ENCODE assay signal across 18 cellular contexts in genomic region chr17:4318186-4318585, GRCh38. TPM values are rescaled to one million over a fixed set of nuclear protein-coding genes. Genes with fewer than 3 reads are reported as not detected.
A peak's percentile ranks its signal among the peaks of the same experiment; 100 is the strongest.
DNase-seq lines count a peak whose midpoint lies in the region; ATAC-seq and TF ChIP-seq lines count a peak whose summit lies in the region.
"Had no signal": no experiment of that assay in that cellular context is flagged by ENCODE, and none has a peak within 500 bp of the region (broad histone marks: within the 10 kb centered on the region; RNA-seq: fewer than 3 reads in every experiment).

No MANE protein-coding gene starts in this region.

- peaks cover 3% of the 10 kb centered on the region for H3K4me1 Mint-ChIP-seq in neural progenitor cell

- peaks cover 15% of the 10 kb centered on the region for H3K36me3 Mint-ChIP-seq in neural progenitor cell

- no peak overlapping the region for H3K4me2 ChIP-seq in neural progenitor cell
- H3K4me2 ChIP-seq: smooth muscle cell had no signal

- H3K36me3 ChIP-seq in left ventricle myocardium inferior: peaks cover 3% of the 10 kb centered on the region
- H3K36me3 ChIP-seq in neural progenitor cell: no peaks in the 10 kb centered on the region
- H3K36me3 ChIP-seq: SJCRH30 had no signal

- no peak for DNase-seq in left ventricle myocardium inferior
- DNase-seq in Right ventricle myocardium superior: no peak
- DNase-seq in epithelial cell of esophagus (ENCODE audit: low read depth): peak; percentile 32
- DNase-seq in neural progenitor cell (ENCODE audit: low spot score): no peak
- DNase-seq in activated effector memory CD4-positive, alpha-beta T cell treated with anti-CD3 and anti-CD28 coated beads, Interleukin-2, amount 50 U/mL, for 16 hours: no peak
- DNase-seq in Ammon's horn (ENCODE audit: low spot score): no peak
- DNase-seq: activated CD4-positive, alpha-beta memory T cell treated with anti-CD3 and anti-CD28 coated beads, Interleukin-2, amount 10 ng/mL, durations not matched to agents 7 days and 5 days; anterior cingulate cortex; Kasumi-1; NCI-H1436; NCI-H446; occipital lobe; SJCRH30; stimulated activated naive B cell treated with anti-CD40 and anti-IgM and Interleukin-4, amounts not matched to agents 10 μg/mL and 1 μg/mL and 100 μg/mL, for 72 hours had no signal

- no peaks in the 10 kb centered on the region for H3K27me3 ChIP-seq in left ventricle myocardium inferior (ENCODE audit: low read depth)
- no peaks in the 10 kb centered on the region for H3K27me3 ChIP-seq in neural progenitor cell
- H3K27me3 ChIP-seq: SJCRH30 had no signal

- H3K9me3 ChIP-seq in left ventricle myocardium inferior (replicated peaks) (no peaks in the 10 kb centered on the region), neural progenitor cell (ENCODE audit: low read depth) (no peaks in the 10 kb centered on the region)
- H3K9me3 ChIP-seq: SJCRH30 had no signal

- no peaks in the 10 kb centered on the region for H3K27me3 Mint-ChIP-seq in neural progenitor cell (ENCODE audit: insufficient read depth, low read depth)
- H3K27me3 Mint-ChIP-seq: activated CD4-positive, alpha-beta memory T cell treated with anti-CD3 and anti-CD28 coated beads, Interleukin-2, amount 10 ng/mL, durations not matched to agents 7 days and 5 days; memory B cell; stimulated activated naive B cell treated with anti-CD40 and anti-IgM and Interleukin-4, amounts not matched to agents 10 μg/mL and 1 μg/mL and 100 μg/mL, for 72 hours had no signal

- no peak overlapping the region for H3K4me3 Mint-ChIP-seq in neural progenitor cell
- H3K4me3 Mint-ChIP-seq: activated CD4-positive, alpha-beta memory T cell treated with anti-CD3 and anti-CD28 coated beads, Interleukin-2, amount 10 ng/mL, durations not matched to agents 7 days and 5 days; memory B cell; stimulated activated naive B cell treated with anti-CD40 and anti-IgM and Interleukin-4, amounts not matched to agents 10 μg/mL and 1 μg/mL and 100 μg/mL, for 72 hours had no signal

- intact Hi-C loops in left ventricle myocardium inferior (cut with micrococcal nuclease) (no loop called here), Right ventricle myocardium superior (cut with DNase I) (no loop called here)

- H3F3A ChIP-seq in neural progenitor cell (ENCODE audit: low read depth): peaks cover 4% of the 10 kb centered on the region

- H4K20me1 ChIP-seq in neural progenitor cell (ENCODE audit: low read depth): peaks cover 57% of the 10 kb centered on the region

- H3K4me3 ChIP-seq in left ventricle myocardium inferior (no peak overlapping the region), epithelial cell of esophagus (ENCODE audit: low read length) (no peak overlapping the region), neural progenitor cell (no peak overlapping the region)
- H3K4me3 ChIP-seq: SJCRH30, smooth muscle cell had no signal

- H3K9ac ChIP-seq in neural progenitor cell: no peak overlapping the region

- no peak overlapping the region for H2AFZ ChIP-seq in neural progenitor cell (replicated peaks)

- H3K27ac Mint-ChIP-seq in neural progenitor cell: no peak overlapping the region
- H3K27ac Mint-ChIP-seq: activated CD4-positive, alpha-beta memory T cell treated with anti-CD3 and anti-CD28 coated beads, Interleukin-2, amount 10 ng/mL, durations not matched to agents 7 days and 5 days; memory B cell; stimulated activated naive B cell treated with anti-CD40 and anti-IgM and Interleukin-4, amounts not matched to agents 10 μg/mL and 1 μg/mL and 100 μg/mL, for 72 hours had no signal

- H3K27ac ChIP-seq in left ventricle myocardium inferior (replicated peaks) (peak overlapping the region; percentile 82), neural progenitor cell (peak overlapping the region; percentile 47)
- H3K27ac ChIP-seq: SJCRH30 had no signal

- TF ChIP-seq CTCF in left ventricle myocardium inferior (IDR thresholded peaks at IDR 0.05; ENCODE audit: borderline replicate concordance) (no peak), epithelial cell of esophagus (IDR thresholded peaks at IDR 0.05; ENCODE audit: insufficient read depth, low read depth, low read length, missing control alignments) (no peak), neural progenitor cell (IDR thresholded peaks at IDR 0.05) (no peak)

- H3K4me1 ChIP-seq in left ventricle myocardium inferior (peaks cover 77% of the 10 kb centered on the region), neural progenitor cell (no peaks in the 10 kb centered on the region)
- H3K4me1 ChIP-seq: SJCRH30 had no signal

- peaks cover 15% of the 10 kb centered on the region for H3K9me3 Mint-ChIP-seq in neural progenitor cell
- H3K9me3 Mint-ChIP-seq: activated CD4-positive, alpha-beta memory T cell treated with anti-CD3 and anti-CD28 coated beads, Interleukin-2, amount 10 ng/mL, durations not matched to agents 7 days and 5 days; memory B cell; stimulated activated naive B cell treated with anti-CD40 and anti-IgM and Interleukin-4, amounts not matched to agents 10 μg/mL and 1 μg/mL and 100 μg/mL, for 72 hours had no signal

- peaks cover 97% of the 10 kb centered on the region for H3K79me2 ChIP-seq in neural progenitor cell (ENCODE audit: low read depth)

- ATAC-seq in Right ventricle myocardium superior (ENCODE audit: poor library complexity): no peak
- no peak for ATAC-seq in HG03095 (IDR thresholded peaks at IDR 0.05; ENCODE audit: unreplicated experiment)
- ATAC-seq in HG03442 (IDR thresholded peaks at IDR 0.05; ENCODE audit: unreplicated experiment): no peak
- ATAC-seq: stimulated activated naive B cell treated with anti-CD40 and anti-IgM and Interleukin-4, amounts not matched to agents 10 μg/mL and 1 μg/mL and 100 μg/mL, for 72 hours had no signal

RNA-seq across cellular contexts. Expression of gene UBE2G1, which starts 48.3 kb away (rescaled TPM):
- 92.8 TPM for total RNA-seq in left ventricle myocardium inferior
- total RNA-seq in Right ventricle myocardium superior: 107 TPM
- total RNA-seq in neural progenitor cell (ENCODE audit: low replicate concordance): 71.4 and 88.5 TPM in 2 replicates

RNA-seq across cellular contexts. Expression of gene ANKFY1, which starts 54.4 kb away (rescaled TPM):
- total RNA-seq in left ventricle myocardium inferior (22.9 TPM), Right ventricle myocardium superior (25.7 TPM), neural progenitor cell (ENCODE audit: low replicate concordance) (39.3 and 39.8 TPM in 2 replicates)
